8 cellular contexts compared by ENCODE assay signal in the genomic region with DNA sequence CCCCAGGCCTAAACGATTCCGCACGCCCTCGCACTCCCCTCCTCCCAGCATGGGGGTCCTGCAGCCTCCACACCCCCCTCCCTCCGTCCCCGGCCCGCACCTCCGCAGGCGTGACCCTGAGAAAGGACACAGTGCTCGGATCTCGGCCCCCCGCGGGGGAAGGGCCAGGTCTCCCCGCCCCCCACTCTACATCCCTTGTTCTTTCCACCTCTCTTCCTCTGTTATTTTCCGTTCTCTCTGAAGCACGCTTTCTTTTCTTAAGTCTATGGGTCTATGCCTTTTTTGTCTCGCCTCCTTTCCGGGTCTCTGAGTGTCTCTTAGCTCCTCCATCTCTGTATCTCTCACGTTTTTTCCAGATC. TPM values are rescaled to one million over a fixed set of nuclear protein-coding genes. Genes with fewer than 3 reads are reported as not detected.
DNase-seq lines count a peak whose midpoint lies in the region; ATAC-seq, FAIRE-seq and TF ChIP-seq lines count a peak whose summit lies in the region.

No MANE protein-coding gene starts in this region.

- peaks cover 80% of the 10 kb centered on the region for H3K27me3 ChIP-seq in iPS-18a (ENCODE audit: control insufficient read depth, insufficient read depth, low read length)

- no peaks in the 10 kb centered on the region for H3K9me3 Mint-ChIP-seq in activated naive CD8-positive, alpha-beta T cell treated with anti-CD3 and anti-CD28 coated beads, Interleukin-2, amount 10 ng/mL, durations not matched to agents 7 days and 5 days
- no peaks in the 10 kb centered on the region for H3K9me3 Mint-ChIP-seq in stimulated activated naive CD8-positive, alpha-beta T cell treated with anti-CD3 and anti-CD28 coated beads, Interleukin-15, amount 100 ng/mL, for 72 hours

- H3K9me3 ChIP-seq in iPS-18a (ENCODE audit: control insufficient read depth, low read depth, low read length) = no peaks in the 10 kb centered on the region

- H3K27me3 Mint-ChIP-seq in activated naive CD8-positive, alpha-beta T cell treated with anti-CD3 and anti-CD28 coated beads, Interleukin-2, amount 10 ng/mL, durations not matched to agents 7 days and 5 days = peaks cover 43% of the 10 kb centered on the region
- peaks cover 37% of the 10 kb centered on the region for H3K27me3 Mint-ChIP-seq in stimulated activated naive CD8-positive, alpha-beta T cell treated with anti-CD3 and anti-CD28 coated beads, Interleukin-15, amount 100 ng/mL, for 72 hours

- POLR2A ChIA-PET in activated naive CD8-positive, alpha-beta T cell treated with anti-CD3 and anti-CD28 coated beads, Interleukin-2, amount 10 ng/mL, durations not matched to agents 7 days and 5 days (lab: Charles Lee) = interaction anchor here (0.5 to 2.4 kb wide), 3 partner anchors 12 to 47 kb away, joined by 5 to 9 read pairs (median 9); no protein-coding TSS in a partner anchor

- H3K4me3 Mint-ChIP-seq in activated naive CD8-positive, alpha-beta T cell treated with anti-CD3 and anti-CD28 coated beads, Interleukin-2, amount 10 ng/mL, durations not matched to agents 7 days and 5 days = peak overlapping the region; percentile 91
- H3K4me3 Mint-ChIP-seq in stimulated activated naive CD8-positive, alpha-beta T cell treated with anti-CD3 and anti-CD28 coated beads, Interleukin-15, amount 100 ng/mL, for 72 hours = peak overlapping the region; percentile 91

- H3K27ac ChIP-seq in iPS-18a (ENCODE audit: low read length) = no peak overlapping the region

- peaks cover 42% of the 10 kb centered on the region for H3K4me1 Mint-ChIP-seq in activated naive CD8-positive, alpha-beta T cell treated with anti-CD3 and anti-CD28 coated beads, Interleukin-2, amount 10 ng/mL, durations not matched to agents 7 days and 5 days
- peaks cover 58% of the 10 kb centered on the region for H3K4me1 Mint-ChIP-seq in stimulated activated naive CD8-positive, alpha-beta T cell treated with anti-CD3 and anti-CD28 coated beads, Interleukin-15, amount 100 ng/mL, for 72 hours

- H3K27ac Mint-ChIP-seq in activated naive CD8-positive, alpha-beta T cell treated with anti-CD3 and anti-CD28 coated beads, Interleukin-2, amount 10 ng/mL, durations not matched to agents 7 days and 5 days = peak overlapping the region; percentile 76
- H3K27ac Mint-ChIP-seq in stimulated activated naive CD8-positive, alpha-beta T cell treated with anti-CD3 and anti-CD28 coated beads, Interleukin-15, amount 100 ng/mL, for 72 hours = peak overlapping the region; percentile 81 to 100

- no peak; the same call in 1 of the 2 replicates for TF ChIP-seq EP300 in Ishikawa (IDR thresholded peaks at IDR 0.05; ENCODE audit: borderline replicate concordance)

- H3K4me1 ChIP-seq in iPS-18a (ENCODE audit: control insufficient read depth, low read depth, low read length) = peaks cover 11% of the 10 kb centered on the region

- no peak for TF ChIP-seq RAD21 in Ishikawa (IDR thresholded peaks at IDR 0.05; ENCODE audit: low read depth)

- peak overlapping the region; percentile 79 for H3K4me3 ChIP-seq in iPS-18a (ENCODE audit: low read length)

- no peak for TF ChIP-seq CTCF in D721Med (IDR thresholded peaks at IDR 0.05; ENCODE audit: insufficient read depth, missing control alignments)

- H3K36me3 Mint-ChIP-seq in activated naive CD8-positive, alpha-beta T cell treated with anti-CD3 and anti-CD28 coated beads, Interleukin-2, amount 10 ng/mL, durations not matched to agents 7 days and 5 days = peaks cover 2% of the 10 kb centered on the region

- DNase-seq in DMS114 treated with DMSO at 0.1 percent for 48 hours (lab: John Stamatoyannopoulos, UW; ENCODE audit: unreplicated experiment) (peak; percentile 42), D721Med (ENCODE audit: insufficient read length, low spot score) (no peak)
- peak; percentile 54 for DNase-seq in activated naive CD8-positive, alpha-beta T cell treated with anti-CD3 and anti-CD28 coated beads, Interleukin-2, amount 10 ng/mL, durations not matched to agents 7 days and 5 days
- no peak for DNase-seq in stimulated activated naive CD8-positive, alpha-beta T cell treated with anti-CD3 and anti-CD28 coated beads, Interleukin-15, amount 100 ng/mL, for 72 hours

- no peak for FAIRE-seq in D721Med (lab: Jason Lieb, UNC)

- no peak for ATAC-seq in activated naive CD8-positive, alpha-beta T cell treated with anti-CD3 and anti-CD28 coated beads, Interleukin-2, amount 10 ng/mL, durations not matched to agents 7 days and 5 days (ENCODE audit: low read depth)
- no peak for ATAC-seq in stimulated activated naive CD8-positive, alpha-beta T cell treated with anti-CD3 and anti-CD28 coated beads, Interleukin-15, amount 100 ng/mL, for 72 hours
- ATAC-seq in HG02852 (IDR thresholded peaks at IDR 0.05; ENCODE audit: unreplicated experiment) (no peak), GM18502 (IDR thresholded peaks at IDR 0.05; ENCODE audit: poor library complexity, unreplicated experiment) (no peak)

- peak overlapping the region; percentile 28 for H3K9ac ChIP-seq in iPS-18a (ENCODE audit: low read length)

- H3K36me3 ChIP-seq in iPS-18a (ENCODE audit: control insufficient read depth, low read depth, low read length) = no peaks in the 10 kb centered on the region

TF ChIP-seq in Ishikawa, 13 proteins besides CTCF, POLR2A, EP300 and RAD21:
- TF ChIP-seq TAF1 (IDR thresholded peaks at IDR 0.05; ENCODE audit: low read depth) = 0 out of 2 replicates have a peak, but pooled peaks have one; percentile 13
- TF ChIP-seq, protein P1, sequence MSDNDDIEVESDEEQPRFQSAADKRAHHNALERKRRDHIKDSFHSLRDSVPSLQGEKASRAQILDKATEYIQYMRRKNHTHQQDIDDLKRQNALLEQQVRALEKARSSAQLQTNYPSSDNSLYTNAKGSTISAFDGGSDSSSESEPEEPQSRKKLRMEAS (IDR thresholded peaks at IDR 0.05) = no peak

RNA-seq across cellular contexts. Expression of gene HES7, which starts 2.0 kb away (rescaled TPM):
- under 1 TPM; 0.23 to 0.75 TPM for total RNA-seq in activated naive CD8-positive, alpha-beta T cell treated with anti-CD3 and anti-CD28 coated beads, Interleukin-2, amount 10 ng/mL, durations not matched to agents 7 days and 5 days

RNA-seq across cellular contexts. Expression of gene ALOXE3, which starts 7.6 kb away (rescaled TPM):
- not detected for total RNA-seq in activated naive CD8-positive, alpha-beta T cell treated with anti-CD3 and anti-CD28 coated beads, Interleukin-2, amount 10 ng/mL, durations not matched to agents 7 days and 5 days

RNA-seq across cellular contexts. Expression of gene PER1, which starts 26.3 kb away (rescaled TPM):
- 10 to 100 TPM; 52.7 to 53.6 TPM for total RNA-seq in activated naive CD8-positive, alpha-beta T cell treated with anti-CD3 and anti-CD28 coated beads, Interleukin-2, amount 10 ng/mL, durations not matched to agents 7 days and 5 days

RNA-seq across cellular contexts. Expression of gene VAMP2, which starts 36.8 kb away (rescaled TPM):
- 100 to 1,000 TPM; 116 to 118 TPM for total RNA-seq in activated naive CD8-positive, alpha-beta T cell treated with anti-CD3 and anti-CD28 coated beads, Interleukin-2, amount 10 ng/mL, durations not matched to agents 7 days and 5 days

RNA-seq across cellular contexts. Expression of gene ALOX12B, which starts 38.4 kb away (rescaled TPM):
- under 1 TPM; 0.65 to 0.97 TPM for total RNA-seq in activated naive CD8-positive, alpha-beta T cell treated with anti-CD3 and anti-CD28 coated beads, Interleukin-2, amount 10 ng/mL, durations not matched to agents 7 days and 5 days

Comparison
In these comparisons a context has a peak if more than half of its experiments do, and no peak if none do; other contexts are left out.
1. DNase-seq: peak in DMS114 treated with DMSO at 0.1 percent for 48 hours (single experiment) and activated naive CD8-positive, alpha-beta T cell treated with anti-CD3 and anti-CD28 coated beads, Interleukin-2, amount 10 ng/mL, durations not matched to agents 7 days and 5 days (single experiment); none in stimulated activated naive CD8-positive, alpha-beta T cell treated with anti-CD3 and anti-CD28 coated beads, Interleukin-15, amount 100 ng/mL, for 72 hours (0 of 2) and D721Med (single experiment).